Comparison of ENCODE assay signal across 1 cellular context in the genomic region with DNA sequence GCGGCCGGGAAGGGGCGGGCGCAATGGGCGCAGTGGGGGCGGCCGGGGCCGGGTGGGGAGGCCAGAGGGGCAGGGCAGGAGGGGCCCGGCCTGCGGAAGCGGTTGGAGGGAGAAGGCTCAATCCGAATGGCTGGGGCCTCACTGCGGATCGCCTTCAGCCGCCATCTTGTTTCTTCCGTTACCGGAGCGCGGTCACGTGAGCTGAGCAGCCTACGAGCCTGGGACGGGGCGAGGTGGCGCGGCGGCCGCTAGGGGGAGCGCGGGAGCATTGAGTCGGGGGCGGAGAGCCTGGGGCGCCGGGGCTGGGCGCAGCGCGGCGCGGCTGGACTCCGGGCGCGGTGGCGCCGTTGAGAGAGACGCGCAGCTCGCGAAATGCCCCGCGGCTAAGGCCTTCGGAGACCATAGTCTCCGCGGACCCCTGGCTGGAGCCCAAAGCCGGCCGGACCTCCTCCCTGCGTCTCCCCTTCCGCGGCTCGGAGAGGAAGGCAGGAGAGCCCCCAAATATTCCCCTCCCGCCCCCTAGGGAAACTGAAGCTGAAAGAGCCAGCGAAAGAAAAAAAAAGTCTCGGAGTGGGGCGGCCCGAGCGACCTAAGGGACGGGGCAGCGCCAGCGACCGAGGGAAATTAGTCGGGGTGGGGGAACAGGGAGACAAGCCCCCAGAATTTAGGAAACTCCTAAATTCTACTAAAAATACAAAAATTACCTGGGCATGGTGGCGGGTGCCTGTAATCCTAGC.
A peak's percentile ranks its signal among the peaks of the same experiment; 100 is the strongest.
TF ChIP-seq lines count a peak whose summit lies in the region.
"Not testable (repeated sequence)": the region's sequence is repeated elsewhere in the genome, so short reads cannot be mapped to it uniquely, and the experiment has no call there.

Gene LRRC37A3, minus strand, starts transcription at position 190 of the 737 bp plus-strand sequence. CDS start 22,221 bp downstream, outside the sequence.

TF ChIP-seq in K562, 482 proteins besides CTCF, POLR2A, EP300 and RAD21 (continued from another document):
- TF ChIP-seq, protein P1, sequence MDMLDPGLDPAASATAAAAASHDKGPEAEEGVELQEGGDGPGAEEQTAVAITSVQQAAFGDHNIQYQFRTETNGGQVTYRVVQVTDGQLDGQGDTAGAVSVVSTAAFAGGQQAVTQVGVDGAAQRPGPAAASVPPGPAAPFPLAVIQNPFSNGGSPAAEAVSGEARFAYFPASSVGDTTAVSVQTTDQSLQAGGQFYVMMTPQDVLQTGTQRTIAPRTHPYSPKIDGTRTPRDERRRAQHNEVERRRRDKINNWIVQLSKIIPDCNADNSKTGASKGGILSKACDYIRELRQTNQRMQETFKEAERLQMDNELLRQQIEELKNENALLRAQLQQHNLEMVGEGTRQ (CRISPR knock-in tag; IDR thresholded peaks at IDR 0.05) = peak; percentile 96
- 0 out of 2 replicates have a peak, but pooled peaks have one; percentile 41 for TF ChIP-seq DMBX1 (CRISPR knock-in tag; IDR thresholded peaks at IDR 0.05; ENCODE audit: borderline replicate concordance)
- peak; percentile 66 for TF ChIP-seq NEUROD1 (IDR thresholded peaks at IDR 0.05; ENCODE audit: borderline replicate concordance, low read depth, low read length, partially characterized antibody)
- peak; percentile 72; the same call in 1 of the 2 replicates for TF ChIP-seq CBX1 (IDR thresholded peaks at IDR 0.05; ENCODE audit: low read depth)
- peak in 1 of 2 experiments; percentile 35; a peak in 1 of 3 replicates for TF ChIP-seq CBX3 (IDR thresholded peaks at IDR 0.05; ENCODE audit: borderline replicate concordance in 1 of 2, low read length in 2 of 2)
- TF ChIP-seq MTA3 (IDR thresholded peaks at IDR 0.05; ENCODE audit: borderline replicate concordance) = peak; percentile 24; the same call in 1 of the 2 replicates
- peak; percentile 4; the same call in 1 of the 2 replicates for TF ChIP-seq NFIC (IDR thresholded peaks at IDR 0.05)
- TF ChIP-seq, protein P2, sequence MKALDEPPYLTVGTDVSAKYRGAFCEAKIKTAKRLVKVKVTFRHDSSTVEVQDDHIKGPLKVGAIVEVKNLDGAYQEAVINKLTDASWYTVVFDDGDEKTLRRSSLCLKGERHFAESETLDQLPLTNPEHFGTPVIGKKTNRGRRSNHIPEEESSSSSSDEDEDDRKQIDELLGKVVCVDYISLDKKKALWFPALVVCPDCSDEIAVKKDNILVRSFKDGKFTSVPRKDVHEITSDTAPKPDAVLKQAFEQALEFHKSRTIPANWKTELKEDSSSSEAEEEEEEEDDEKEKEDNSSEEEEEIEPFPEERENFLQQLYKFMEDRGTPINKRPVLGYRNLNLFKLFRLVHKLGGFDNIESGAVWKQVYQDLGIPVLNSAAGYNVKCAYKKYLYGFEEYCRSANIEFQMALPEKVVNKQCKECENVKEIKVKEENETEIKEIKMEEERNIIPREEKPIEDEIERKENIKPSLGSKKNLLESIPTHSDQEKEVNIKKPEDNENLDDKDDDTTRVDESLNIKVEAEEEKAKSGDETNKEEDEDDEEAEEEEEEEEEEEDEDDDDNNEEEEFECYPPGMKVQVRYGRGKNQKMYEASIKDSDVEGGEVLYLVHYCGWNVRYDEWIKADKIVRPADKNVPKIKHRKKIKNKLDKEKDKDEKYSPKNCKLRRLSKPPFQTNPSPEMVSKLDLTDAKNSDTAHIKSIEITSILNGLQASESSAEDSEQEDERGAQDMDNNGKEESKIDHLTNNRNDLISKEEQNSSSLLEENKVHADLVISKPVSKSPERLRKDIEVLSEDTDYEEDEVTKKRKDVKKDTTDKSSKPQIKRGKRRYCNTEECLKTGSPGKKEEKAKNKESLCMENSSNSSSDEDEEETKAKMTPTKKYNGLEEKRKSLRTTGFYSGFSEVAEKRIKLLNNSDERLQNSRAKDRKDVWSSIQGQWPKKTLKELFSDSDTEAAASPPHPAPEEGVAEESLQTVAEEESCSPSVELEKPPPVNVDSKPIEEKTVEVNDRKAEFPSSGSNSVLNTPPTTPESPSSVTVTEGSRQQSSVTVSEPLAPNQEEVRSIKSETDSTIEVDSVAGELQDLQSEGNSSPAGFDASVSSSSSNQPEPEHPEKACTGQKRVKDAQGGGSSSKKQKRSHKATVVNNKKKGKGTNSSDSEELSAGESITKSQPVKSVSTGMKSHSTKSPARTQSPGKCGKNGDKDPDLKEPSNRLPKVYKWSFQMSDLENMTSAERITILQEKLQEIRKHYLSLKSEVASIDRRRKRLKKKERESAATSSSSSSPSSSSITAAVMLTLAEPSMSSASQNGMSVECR (CRISPR knock-in tag; IDR thresholded peaks at IDR 0.05) = peak; percentile 73
- 0 out of 2 replicates have a peak, but pooled peaks have one; percentile 42 for TF ChIP-seq CBX5 (IDR thresholded peaks at IDR 0.05; ENCODE audit: borderline replicate concordance, low read depth)
- peak; percentile 49 for TF ChIP-seq CBFA2T2 (conservative IDR thresholded peaks at IDR 0.05)
- TF ChIP-seq, protein P3, sequence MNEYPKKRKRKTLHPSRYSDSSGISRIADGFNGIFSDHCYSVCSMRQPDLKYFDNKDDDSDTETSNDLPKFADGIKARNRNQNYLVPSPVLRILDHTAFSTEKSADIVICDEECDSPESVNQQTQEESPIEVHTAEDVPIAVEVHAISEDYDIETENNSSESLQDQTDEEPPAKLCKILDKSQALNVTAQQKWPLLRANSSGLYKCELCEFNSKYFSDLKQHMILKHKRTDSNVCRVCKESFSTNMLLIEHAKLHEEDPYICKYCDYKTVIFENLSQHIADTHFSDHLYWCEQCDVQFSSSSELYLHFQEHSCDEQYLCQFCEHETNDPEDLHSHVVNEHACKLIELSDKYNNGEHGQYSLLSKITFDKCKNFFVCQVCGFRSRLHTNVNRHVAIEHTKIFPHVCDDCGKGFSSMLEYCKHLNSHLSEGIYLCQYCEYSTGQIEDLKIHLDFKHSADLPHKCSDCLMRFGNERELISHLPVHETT (CRISPR knock-in tag; conservative IDR thresholded peaks at IDR 0.05 in 1 of 2, IDR thresholded peaks at IDR 0.05 in 1 of 2) = peak in 1 of 2 experiments; percentile 99; a peak in 2 of 4 replicates
- TF ChIP-seq, protein P4, sequence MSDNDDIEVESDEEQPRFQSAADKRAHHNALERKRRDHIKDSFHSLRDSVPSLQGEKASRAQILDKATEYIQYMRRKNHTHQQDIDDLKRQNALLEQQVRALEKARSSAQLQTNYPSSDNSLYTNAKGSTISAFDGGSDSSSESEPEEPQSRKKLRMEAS (CRISPR knock-in tag; IDR thresholded peaks at IDR 0.05) = peak; percentile 68
- TF ChIP-seq FOXP1 (CRISPR knock-in tag; IDR thresholded peaks at IDR 0.05) = 0 out of 2 replicates have a peak, but pooled peaks have one; percentile 66
- peak; percentile 83 for TF ChIP-seq RBFOX2 (IDR thresholded peaks at IDR 0.05; ENCODE audit: low read depth, low read length)
- TF ChIP-seq, protein P5, sequence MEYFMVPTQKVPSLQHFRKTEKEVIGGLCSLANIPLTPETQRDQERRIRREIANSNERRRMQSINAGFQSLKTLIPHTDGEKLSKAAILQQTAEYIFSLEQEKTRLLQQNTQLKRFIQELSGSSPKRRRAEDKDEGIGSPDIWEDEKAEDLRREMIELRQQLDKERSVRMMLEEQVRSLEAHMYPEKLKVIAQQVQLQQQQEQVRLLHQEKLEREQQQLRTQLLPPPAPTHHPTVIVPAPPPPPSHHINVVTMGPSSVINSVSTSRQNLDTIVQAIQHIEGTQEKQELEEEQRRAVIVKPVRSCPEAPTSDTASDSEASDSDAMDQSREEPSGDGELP (CRISPR knock-in tag; IDR thresholded peaks at IDR 0.05; ENCODE audit: borderline replicate concordance) = peak; percentile 17; the same call in 1 of the 2 replicates
- peak; percentile 38 for TF ChIP-seq KDM5B (IDR thresholded peaks at IDR 0.05; ENCODE audit: insufficient replicate concordance, low read depth, low read length)
- peak; percentile 86 for TF ChIP-seq RAD51 (IDR thresholded peaks at IDR 0.05; ENCODE audit: borderline replicate concordance, low read depth)
- peak in 1 of 2 experiments; percentile 83; a peak in 2 of 4 replicates for TF ChIP-seq RCOR1 (IDR thresholded peaks at IDR 0.05; ENCODE audit: borderline replicate concordance in 1 of 2, low read depth in 2 of 2, low read length in 2 of 2)
- 0 out of 2 replicates have a peak, but pooled peaks have one; percentile 46 for TF ChIP-seq ILF3 (IDR thresholded peaks at IDR 0.05; ENCODE audit: borderline replicate concordance)
- TF ChIP-seq ZNF175 (CRISPR knock-in tag; IDR thresholded peaks at IDR 0.05; ENCODE audit: low read depth) = peak; percentile 82
- TF ChIP-seq JUN (IDR thresholded peaks at IDR 0.05; ENCODE audit: borderline replicate concordance, low read depth, low read length) = 0 out of 2 replicates have a peak, but pooled peaks have one; percentile 37
- TF ChIP-seq JUN (CRISPR knock-in tag; IDR thresholded peaks at IDR 0.05; ENCODE audit: borderline replicate concordance) = not testable (repeated sequence)
- TF ChIP-seq LCOR (CRISPR knock-in tag; IDR thresholded peaks at IDR 0.05) = 0 out of 2 replicates have a peak, but pooled peaks have one; percentile 21
- peak; percentile 70 for TF ChIP-seq ZNF766 (CRISPR knock-in tag; conservative IDR thresholded peaks at IDR 0.05)
- TF ChIP-seq, protein P6, sequence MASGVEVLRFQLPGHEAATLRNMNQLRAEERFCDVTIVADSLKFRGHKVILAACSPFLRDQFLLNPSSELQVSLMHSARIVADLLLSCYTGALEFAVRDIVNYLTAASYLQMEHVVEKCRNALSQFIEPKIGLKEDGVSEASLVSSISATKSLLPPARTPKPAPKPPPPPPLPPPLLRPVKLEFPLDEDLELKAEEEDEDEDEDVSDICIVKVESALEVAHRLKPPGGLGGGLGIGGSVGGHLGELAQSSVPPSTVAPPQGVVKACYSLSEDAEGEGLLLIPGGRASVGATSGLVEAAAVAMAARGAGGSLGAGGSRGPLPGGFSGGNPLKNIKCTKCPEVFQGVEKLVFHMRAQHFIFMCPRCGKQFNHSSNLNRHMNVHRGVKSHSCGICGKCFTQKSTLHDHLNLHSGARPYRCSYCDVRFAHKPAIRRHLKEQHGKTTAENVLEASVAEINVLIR (CRISPR knock-in tag; IDR thresholded peaks at IDR 0.05) = 0 out of 2 replicates have a peak, but pooled peaks have one; percentile 9
- TF ChIP-seq NFRKB (IDR thresholded peaks at IDR 0.05; ENCODE audit: low read depth) = peak; percentile 38; the same call in 1 of the 2 replicates
- TF ChIP-seq ZBTB33 (CRISPR knock-in tag; IDR thresholded peaks at IDR 0.05) = peak; percentile 20; the same call in 1 of the 2 replicates
- peak in 1 of 2 experiments; percentile 69; a peak in 1 of 4 replicates for TF ChIP-seq TEAD1 (CRISPR knock-in tag; IDR thresholded peaks at IDR 0.05)
- peak; percentile 88 for TF ChIP-seq CREM (IDR thresholded peaks at IDR 0.05; ENCODE audit: low read depth)
- 0 out of 2 replicates have a peak, but pooled peaks have one; percentile 46 for TF ChIP-seq SOX6 (IDR thresholded peaks at IDR 0.05)
- peak; percentile 74 to 87 for TF ChIP-seq MAZ (CRISPR knock-in tag; conservative IDR thresholded peaks at IDR 0.05 in 1 of 2, IDR thresholded peaks at IDR 0.05 in 1 of 2)
- TF ChIP-seq ZBTB17 (CRISPR knock-in tag; IDR thresholded peaks at IDR 0.05) = peak; percentile 57; the same call in 1 of the 2 replicates
- peak in 1 of 2 experiments; percentile 75; a peak in 1 of 4 replicates for TF ChIP-seq UBTF (IDR thresholded peaks at IDR 0.05; ENCODE audit: borderline replicate concordance in 1 of 2, low read depth in 2 of 2, low read length in 2 of 2)
- TF ChIP-seq, protein P7, sequence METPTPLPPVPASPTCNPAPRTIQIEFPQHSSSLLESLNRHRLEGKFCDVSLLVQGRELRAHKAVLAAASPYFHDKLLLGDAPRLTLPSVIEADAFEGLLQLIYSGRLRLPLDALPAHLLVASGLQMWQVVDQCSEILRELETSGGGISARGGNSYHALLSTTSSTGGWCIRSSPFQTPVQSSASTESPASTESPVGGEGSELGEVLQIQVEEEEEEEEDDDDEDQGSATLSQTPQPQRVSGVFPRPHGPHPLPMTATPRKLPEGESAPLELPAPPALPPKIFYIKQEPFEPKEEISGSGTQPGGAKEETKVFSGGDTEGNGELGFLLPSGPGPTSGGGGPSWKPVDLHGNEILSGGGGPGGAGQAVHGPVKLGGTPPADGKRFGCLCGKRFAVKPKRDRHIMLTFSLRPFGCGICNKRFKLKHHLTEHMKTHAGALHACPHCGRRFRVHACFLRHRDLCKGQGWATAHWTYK (CRISPR knock-in tag; IDR thresholded peaks at IDR 0.05) = peak; percentile 36; the same call in 1 of the 2 replicates
